In genomic region chr6:125866433-125866832, GRCh38 we compare ENCODE assay signal across 17 cellular contexts.
"Had no signal": no experiment of that assay in that cellular context is flagged by ENCODE, and none has a peak within 500 bp of the region (broad histone marks: within the 10 kb centered on the region; RNA-seq: fewer than 3 reads in every experiment).

No MANE protein-coding gene starts in this region.

- H3K4me1 ChIP-seq: testis had no signal

- H3K27ac Mint-ChIP-seq: activated naive CD4-positive, alpha-beta T cell treated with anti-CD3 and anti-CD28 coated beads, Interleukin-2, amount 50 U/mL, for 24 hours; nephron progenitor cell; stimulated activated effector memory CD8-positive, alpha-beta T cell treated with anti-CD3 and anti-CD28 coated beads, Interleukin-12 subunit alpha, Interleukin-12 subunit beta, amount 100 ng/mL, for 72 hours had no signal

- H3K9me3 Mint-ChIP-seq: activated naive CD4-positive, alpha-beta T cell treated with anti-CD3 and anti-CD28 coated beads, Interleukin-2, amount 50 U/mL, for 24 hours; nephron progenitor cell; stimulated activated effector memory CD8-positive, alpha-beta T cell treated with anti-CD3 and anti-CD28 coated beads, Interleukin-12 subunit alpha, Interleukin-12 subunit beta, amount 100 ng/mL, for 72 hours; type B pancreatic cell had no signal

- H3K4me3 Mint-ChIP-seq: activated naive CD4-positive, alpha-beta T cell treated with anti-CD3 and anti-CD28 coated beads, Interleukin-2, amount 50 U/mL, for 24 hours; nephron progenitor cell; stimulated activated effector memory CD8-positive, alpha-beta T cell treated with anti-CD3 and anti-CD28 coated beads, Interleukin-12 subunit alpha, Interleukin-12 subunit beta, amount 100 ng/mL, for 72 hours; type B pancreatic cell had no signal

- ATAC-seq: left lung; stimulated activated effector memory CD8-positive, alpha-beta T cell treated with anti-CD3 and anti-CD28 coated beads, Interleukin-12 subunit alpha, Interleukin-12 subunit beta, amount 100 ng/mL, for 72 hours had no signal

- H3K27me3 ChIP-seq: left lung, sigmoid colon, stomach, testis had no signal

- H3K4me3 ChIP-seq: left lung, sigmoid colon, stomach, testis had no signal

- H3K27me3 Mint-ChIP-seq: activated naive CD4-positive, alpha-beta T cell treated with anti-CD3 and anti-CD28 coated beads, Interleukin-2, amount 50 U/mL, for 24 hours; type B pancreatic cell had no signal

- H3K4me1 Mint-ChIP-seq: activated naive CD4-positive, alpha-beta T cell treated with anti-CD3 and anti-CD28 coated beads, Interleukin-2, amount 50 U/mL, for 24 hours; nephron progenitor cell had no signal

- H3K9me3 ChIP-seq: left lung, sigmoid colon, stomach, testis had no signal

- H3K27ac ChIP-seq: left lung, sigmoid colon, stomach, testis, WERI-Rb-1 had no signal

- H3K36me3 ChIP-seq: left lung, sigmoid colon, stomach, WERI-Rb-1 had no signal

- DNase-seq: activated CD4-positive, alpha-beta T cell treated with anti-CD3 and anti-CD28 coated beads, Interleukin-2, amount 50 U/mL, for 4 hours; activated gamma-delta T cell; foreskin melanocyte; glutamatergic neuron; kidney; left lung; midbrain; nephron progenitor cell; nucleus accumbens; sigmoid colon; stimulated activated CD4-positive, alpha-beta T cell treated with anti-CD3 and anti-CD28 coated beads, Interleukin-4, amount 100 ng/mL, for 24 hours; stomach; testis; WERI-Rb-1 had no signal
